7 cellular contexts compared by ENCODE assay signal in the genomic region with DNA sequence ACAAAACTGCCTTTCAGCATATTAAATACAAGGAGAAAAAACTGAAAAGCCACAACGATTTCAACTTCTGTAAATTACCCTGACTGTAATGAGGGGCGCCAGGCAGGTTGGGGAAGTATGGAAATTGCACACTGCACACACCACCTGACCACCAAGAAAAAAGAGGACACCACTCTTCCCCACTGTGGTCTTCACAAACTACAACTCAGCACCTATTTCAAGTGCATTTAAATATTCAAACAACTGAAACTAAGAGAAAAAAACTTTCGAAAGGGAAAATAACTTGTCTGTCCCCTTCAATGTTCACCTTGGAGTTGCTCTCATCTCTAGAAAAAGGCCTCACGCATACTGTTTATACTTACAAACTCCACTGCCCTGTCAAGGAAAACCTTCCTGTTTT. TPM values are rescaled to one million over a fixed set of nuclear protein-coding genes. Genes with fewer than 3 reads are reported as not detected.
A peak's percentile ranks its signal among the peaks of the same experiment; 100 is the strongest.
DNase-seq lines count a peak whose midpoint lies in the region; ATAC-seq, FAIRE-seq and TF ChIP-seq lines count a peak whose summit lies in the region.

No MANE protein-coding gene starts in this region.

- RAD21 ChIA-PET in GM12878 (lab: Charles Lee; ENCODE audit: unreplicated experiment) = interaction anchor here (0.8 to 2.5 kb wide), 5 partner anchors 33 to 120 kb away, joined by 3 to 6 read pairs (median 3); a partner anchor contains a TSS

- peak; percentile 30 for DNase-seq in GM19239 (ENCODE audit: insufficient read length, low spot score)
- no peak for DNase-seq in GM12878 (ENCODE audit: low read depth, low spot score)
- peak; percentile 5 for DNase-seq in midbrain (lab: John Stamatoyannopoulos, UW)
- no peak for DNase-seq in globus pallidus (ENCODE audit: low spot score)
- no peak for DNase-seq in stimulated activated CD4-positive, alpha-beta T cell treated with anti-CD3 and anti-CD28 coated beads, Interleukin-12 subunit alpha, Interleukin-12 subunit beta, amount 100 ng/mL, for 4 hours
- no peak for DNase-seq in activated CD4-positive, alpha-beta T cell treated with anti-CD3 and anti-CD28 coated beads, Interleukin-2, amount 50 U/mL, for 4 hours

- H3K4me1 ChIP-seq in KMS-11 (ENCODE audit: low read depth, poor library complexity, severe bottlenecking) (peaks cover 35% of the 10 kb centered on the region), GM12878 (ENCODE audit: control insufficient read depth, insufficient read depth, low read length) (peaks cover 12% of the 10 kb centered on the region)

- peak; percentile 43 for ATAC-seq in GM12878

- no peak for TF ChIP-seq EP300 in GM12878 (IDR thresholded peaks at IDR 0.05; ENCODE audit: borderline replicate concordance in 1 of 2, control insufficient read depth in 1 of 2, low read depth in 2 of 2, low read length in 2 of 2)

- intact Hi-C loops in GM12878 (cut with micrococcal nuclease; ENCODE audit: unreplicated experiment) = loop anchor here (2.0 kb wide), 2 partner anchors 59 to 119 kb away; a partner anchor contains a TSS

- H3K4me3 ChIP-seq in KMS-11 (IDR thresholded peaks at IDR 0.05; ENCODE audit: insufficient read depth, low read depth, low read length) (no peak overlapping the region), GM12878 (peak overlapping the region; percentile 79)

- in situ Hi-C loops in GM12878 (cut with MboI) = no loop called here

- H3K9ac ChIP-seq in KMS-11 (peak overlapping the region; percentile 75; the same call in 1 of the 2 replicates), GM12878 (ENCODE audit: control insufficient read depth, insufficient read depth, low read length) (peak overlapping the region; percentile 92)

- TF ChIP-seq CTCF in KMS-11 (conservative IDR thresholded peaks at IDR 0.05; ENCODE audit: low read depth, low read length) = no peak
- no peak for TF ChIP-seq CTCF in GM12878 (IDR thresholded peaks at IDR 0.05 in 2 of 3, conservative IDR thresholded peaks at IDR 0.05 in 1 of 3; ENCODE audit: control insufficient read depth in 2 of 3, extremely low read depth in 1 of 3, insufficient read depth in 1 of 3, low read depth in 3 of 3, low read length in 3 of 3)

- peaks cover 6% of the 10 kb centered on the region; the same call in 1 of the 2 replicates for H3K36me3 ChIP-seq in KMS-11 (ENCODE audit: insufficient read depth)
- H3K36me3 ChIP-seq in GM12878 (ENCODE audit: control insufficient read depth in 2 of 2, insufficient read depth in 2 of 2, low read length in 1 of 2) = peaks cover 2 to 5% of the 10 kb centered on the region in 2 experiments; a peak in 2 of 4 replicates

- H3K4me2 ChIP-seq in KMS-11 (peak overlapping the region; percentile 75), GM12878 (ENCODE audit: control insufficient read depth, insufficient read depth) (peak overlapping the region; percentile 91)

- H3K79me2 ChIP-seq in KMS-11 (ENCODE audit: insufficient read depth, low read depth) (peaks cover 58% of the 10 kb centered on the region), GM12878 (ENCODE audit: control insufficient read depth, insufficient read depth, low read length) (peaks cover 61% of the 10 kb centered on the region)

- BruUV-seq in GM12878 (replicated peaks; lab: Mats Ljungman, UMichigan) = TSS peak; percentile 46

- FAIRE-seq in GM19239 (lab: Jason Lieb, UNC) (peak; percentile 90), GM12878 (lab: Jason Lieb, UNC) (no peak)

- TF ChIP-seq RAD21 in GM12878 (IDR thresholded peaks at IDR 0.05; ENCODE audit: insufficient read depth, low read depth, low read length) = no peak

- no peak overlapping the region for H2AFZ ChIP-seq in KMS-11 (ENCODE audit: low read depth)
- no peak overlapping the region for H2AFZ ChIP-seq in GM12878 (ENCODE audit: control insufficient read depth, low read depth, low read length)

- POLR2A ChIA-PET in GM12878 (lab: Charles Lee) = interaction anchor here (0.5 to 4.5 kb wide), 6 partner anchors 43 to 175 kb away, joined by 3 to 19 read pairs (median 6); a partner anchor contains a TSS

- peak overlapping the region; percentile 61 for H3K27ac ChIP-seq in KMS-11
- peak overlapping the region; percentile 83 for H3K27ac ChIP-seq in GM12878 (ENCODE audit: control insufficient read depth, insufficient read depth)

- WGBS in GM12878 (ENCODE audit: insufficient coverage, insufficient replicate concordance, low lambda C conversion rate, missing lambda C conversion rate) = 0% methylated on average over 4 of the region's 4 CpGs

- SMC1A ChIA-PET in GM12878 (lab: Charles Lee; ENCODE audit: uncharacterized antibody, unreplicated experiment) = interaction anchor here (0.6 to 2.1 kb wide), 10 partner anchors 10 to 125 kb away, joined by 3 to 9 read pairs (median 4); no protein-coding TSS in a partner anchor

- H3K27me3 ChIP-seq in KMS-11 (ENCODE audit: insufficient read depth, low read depth) = no peaks in the 10 kb centered on the region
- H3K27me3 ChIP-seq in GM12878 (replicated peaks in 1 of 2; ENCODE audit: control insufficient read depth in 2 of 2, insufficient read depth in 2 of 2, low read length in 1 of 2) = no peaks in the 10 kb centered on the region

- no peaks in the 10 kb centered on the region for H3K9me3 ChIP-seq in GM12878 (replicated peaks; ENCODE audit: control insufficient read depth, insufficient read depth, low read length)

- TF ChIP-seq POLR2A in GM12878 (IDR thresholded peaks at IDR 0.05; ENCODE audit: low read depth, low read length) = no peak

- CTCF ChIA-PET in GM12878 (lab: Yijun Ruan, JAX) = interaction anchor here (1.0 to 1.1 kb wide), 3 partner anchors 15 to 115 kb away, joined by 3 read pairs; no protein-coding TSS in a partner anchor

- H4K20me1 ChIP-seq in KMS-11 (ENCODE audit: insufficient read depth) (peaks cover 54% of the 10 kb centered on the region), GM12878 (ENCODE audit: control insufficient read depth, insufficient read depth) (peaks cover 12% of the 10 kb centered on the region)

TF ChIP-seq in GM12878, 131 proteins besides CTCF, POLR2A, EP300 and RAD21 (continues in another document):
- peak; percentile 3 for TF ChIP-seq MXI1 (IDR thresholded peaks at IDR 0.05; ENCODE audit: low read depth, low read length)
- no peak for TF ChIP-seq PML (IDR thresholded peaks at IDR 0.05; ENCODE audit: low read length)
- TF ChIP-seq ZNF217 (IDR thresholded peaks at IDR 0.05) = no peak
- TF ChIP-seq, protein P1, sequence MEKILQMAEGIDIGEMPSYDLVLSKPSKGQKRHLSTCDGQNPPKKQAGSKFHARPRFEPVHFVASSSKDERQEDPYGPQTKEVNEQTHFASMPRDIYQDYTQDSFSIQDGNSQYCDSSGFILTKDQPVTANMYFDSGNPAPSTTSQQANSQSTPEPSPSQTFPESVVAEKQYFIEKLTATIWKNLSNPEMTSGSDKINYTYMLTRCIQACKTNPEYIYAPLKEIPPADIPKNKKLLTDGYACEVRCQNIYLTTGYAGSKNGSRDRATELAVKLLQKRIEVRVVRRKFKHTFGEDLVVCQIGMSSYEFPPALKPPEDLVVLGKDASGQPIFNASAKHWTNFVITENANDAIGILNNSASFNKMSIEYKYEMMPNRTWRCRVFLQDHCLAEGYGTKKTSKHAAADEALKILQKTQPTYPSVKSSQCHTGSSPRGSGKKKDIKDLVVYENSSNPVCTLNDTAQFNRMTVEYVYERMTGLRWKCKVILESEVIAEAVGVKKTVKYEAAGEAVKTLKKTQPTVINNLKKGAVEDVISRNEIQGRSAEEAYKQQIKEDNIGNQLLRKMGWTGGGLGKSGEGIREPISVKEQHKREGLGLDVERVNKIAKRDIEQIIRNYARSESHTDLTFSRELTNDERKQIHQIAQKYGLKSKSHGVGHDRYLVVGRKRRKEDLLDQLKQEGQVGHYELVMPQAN (conservative IDR thresholded peaks at IDR 0.05) = no peak
- TF ChIP-seq ZNF274 (IDR thresholded peaks at IDR 0.05; ENCODE audit: insufficient read depth, insufficient read length) = no peak

RNA-seq across cellular contexts. Expression of a gene that starts 1.5 kb away (rescaled TPM):
- 249 and 268 TPM in 2 replicates for total RNA-seq in GM12878 (2013; cell fraction: nucleolus; rRNA removed)
- total RNA-seq in GM12878 (2014; rRNA removed) (47.6 and 50.2 TPM in 2 replicates), GM12878 (2014; rRNA removed; fragmentation: Illumina TruSeq; extraction: Trizol) (29.8 and 30.1 TPM in 2 replicates), GM12878 (2021) (109 and 119 TPM in 2 replicates)
- 11.3 TPM for polyA plus RNA-seq in GM12878 (2011; ENCODE audit: low read depth)
- polyA plus RNA-seq in GM12878 (2011; rRNA removed) (49.2 and 65.8 TPM in 2 replicates), GM12878 (2014; fragmentation: Illumina TruSeq; extraction: Trizol) (32.1 and 38.9 TPM in 2 replicates), GM12878 (2014; fragmentation: Nextera tagmentation; extraction: Ambion mirVana) (10 to 100 TPM; 10.5 to 12.1 TPM), GM12878 (2014; rRNA removed) (51.0 and 53.5 TPM in 2 replicates), GM12878 (2016; fragmentation: Nextera tagmentation; extraction: Ambion mirVana) (10 to 100 TPM; 21.6 to 39.9 TPM)
- polyA plus RNA-seq in GM12878 (2011; cell fraction: cytosol; rRNA removed) = 42.1 and 45.3 TPM in 2 replicates
- polyA plus RNA-seq in GM12878 (2011; cell fraction: nucleus; rRNA removed) = 116 and 127 TPM in 2 replicates
- 28.3 and 32.4 TPM in 2 replicates for polyA plus RNA-seq in GM12878 (2012)
- polyA minus RNA-seq in GM12878 (2011; rRNA and poly(A)+ RNA removed) = 91.2 and 92.1 TPM in 2 replicates
- polyA minus RNA-seq in GM12878 (2011; cell fraction: cytosol; rRNA and poly(A)+ RNA removed) = 36.3 and 36.9 TPM in 2 replicates
- 69.2 and 120 TPM in 2 replicates for polyA minus RNA-seq in GM12878 (2011; cell fraction: nucleus; rRNA and poly(A)+ RNA removed)

RNA-seq across cellular contexts. Expression of a gene that starts 58.3 kb away (rescaled TPM):
- total RNA-seq in GM12878 (2013; cell fraction: nucleolus; rRNA removed) = 89.9 and 93.0 TPM in 2 replicates
- 58.5 and 64.6 TPM in 2 replicates for total RNA-seq in GM12878 (2014; rRNA removed)
- total RNA-seq in GM12878 (2014; rRNA removed; fragmentation: Illumina TruSeq; extraction: Trizol) = 88.7 and 89.6 TPM in 2 replicates
- total RNA-seq in GM12878 (2021) = 82.2 and 93.9 TPM in 2 replicates
- 24.6 TPM for polyA plus RNA-seq in GM12878 (2011; ENCODE audit: low read depth)
- 62.0 and 68.8 TPM in 2 replicates for polyA plus RNA-seq in GM12878 (2011; rRNA removed)
- polyA plus RNA-seq in GM12878 (2011; cell fraction: cytosol; rRNA removed) = 23.3 and 23.5 TPM in 2 replicates
- polyA plus RNA-seq in GM12878 (2011; cell fraction: nucleus; rRNA removed) = 45.3 and 63.4 TPM in 2 replicates
- polyA plus RNA-seq in GM12878 (2012) = 37.8 and 48.2 TPM in 2 replicates
- 74.9 and 99.3 TPM in 2 replicates for polyA plus RNA-seq in GM12878 (2014; fragmentation: Illumina TruSeq; extraction: Trizol)
- polyA plus RNA-seq in GM12878 (2014; fragmentation: Nextera tagmentation; extraction: Ambion mirVana) = 10 to 100 TPM; 60.3 to 68.0 TPM
- 61.7 and 66.3 TPM in 2 replicates for polyA plus RNA-seq in GM12878 (2014; rRNA removed)
- polyA plus RNA-seq in GM12878 (2016; fragmentation: Nextera tagmentation; extraction: Ambion mirVana) = 100 to 1,000 TPM; 115 to 118 TPM
- 34.4 and 44.0 TPM in 2 replicates for polyA minus RNA-seq in GM12878 (2011; rRNA and poly(A)+ RNA removed)
- polyA minus RNA-seq in GM12878 (2011; cell fraction: cytosol; rRNA and poly(A)+ RNA removed) = 9.5 and 14.7 TPM in 2 replicates
- 28.4 and 54.9 TPM in 2 replicates for polyA minus RNA-seq in GM12878 (2011; cell fraction: nucleus; rRNA and poly(A)+ RNA removed)

Comparison
In these comparisons a context has a peak if more than half of its experiments do, and no peak if none do; other contexts are left out.
1. DNase-seq: peak in GM19239 (single experiment) and midbrain (single experiment); none in GM12878 (single experiment), globus pallidus (single experiment), stimulated activated CD4-positive, alpha-beta T cell treated with anti-CD3 and anti-CD28 coated beads, Interleukin-12 subunit alpha, Interleukin-12 subunit beta, amount 100 ng/mL, for 4 hours (single experiment) and activated CD4-positive, alpha-beta T cell treated with anti-CD3 and anti-CD28 coated beads, Interleukin-2, amount 50 U/mL, for 4 hours (0 of 2).